ENCODE assay signal across 32 cellular contexts in the genomic region with DNA sequence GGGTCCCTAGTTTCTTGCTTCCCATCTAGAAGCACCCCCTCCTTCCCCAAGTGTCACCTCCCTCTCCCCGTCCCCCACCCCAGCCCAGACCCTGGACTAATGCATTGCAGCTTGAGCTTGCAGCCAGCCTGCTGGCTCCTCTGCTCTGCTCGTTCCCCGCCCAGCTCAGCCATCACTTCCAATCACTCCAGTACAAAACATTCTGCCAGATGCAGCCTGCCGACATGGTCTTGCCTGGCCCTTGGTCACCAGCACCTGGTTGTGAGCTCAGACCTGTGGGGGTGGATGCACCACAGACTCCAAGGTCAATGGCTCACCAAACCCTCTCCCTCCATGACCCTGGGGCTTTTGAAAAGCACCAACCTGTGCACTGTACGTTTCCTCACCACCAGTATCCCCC.
"Had no signal": no experiment of that assay in that cellular context is flagged by ENCODE, and none has a peak within 500 bp of the region (broad histone marks: within the 10 kb centered on the region; RNA-seq: fewer than 3 reads in every experiment).

No MANE protein-coding gene starts in this region.

- ATAC-seq: activated CD4-positive, CD25-positive, alpha-beta regulatory T cell treated with anti-CD3 and anti-CD28 coated beads, Interleukin-2, amount 50 U/mL, for 24 hours; activated CD8-positive, alpha-beta memory T cell treated with anti-CD3 and anti-CD28 coated beads, Interleukin-2, amount 10 ng/mL, durations not matched to agents 7 days and 5 days; activated CD8-positive, alpha-beta T cell treated with anti-CD3 and anti-CD28 coated beads, Interleukin-2, amount 10 ng/mL, durations not matched to agents 7 days and 5 days; activated naive CD8-positive, alpha-beta T cell treated with anti-CD3 and anti-CD28 coated beads, Interleukin-2, amount 50 U/mL, for 24 hours; body of pancreas; esophagus mucosa; T-cell had no signal

- FAIRE-seq: colon, frontal cortex had no signal

- H3K4me1 Mint-ChIP-seq: activated B cell treated with CpG ODN at 0.5 μM for 24 hours; activated CD8-positive, alpha-beta memory T cell treated with anti-CD3 and anti-CD28 coated beads, Interleukin-2, amount 10 ng/mL, durations not matched to agents 7 days and 5 days; activated naive CD4-positive, alpha-beta T cell treated with anti-CD3 and anti-CD28 coated beads, Interleukin-2, amount 50 U/mL, for 24 hours; activated naive CD8-positive, alpha-beta T cell treated with anti-CD3 and anti-CD28 coated beads for 36 hours; activated naive CD8-positive, alpha-beta T cell treated with anti-CD3 and anti-CD28 coated beads, Interleukin-2, amount 50 U/mL, for 24 hours; T-cell had no signal

- H3K4me3 Mint-ChIP-seq: activated B cell treated with CpG ODN at 0.5 μM for 24 hours; activated CD8-positive, alpha-beta memory T cell treated with anti-CD3 and anti-CD28 coated beads, Interleukin-2, amount 10 ng/mL, durations not matched to agents 7 days and 5 days; activated CD8-positive, alpha-beta T cell treated with anti-CD3 and anti-CD28 coated beads, Interleukin-2, amount 10 ng/mL, durations not matched to agents 7 days and 5 days; activated naive CD4-positive, alpha-beta T cell treated with anti-CD3 and anti-CD28 coated beads for 36 hours; activated naive CD4-positive, alpha-beta T cell treated with anti-CD3 and anti-CD28 coated beads, Interleukin-2, amount 50 U/mL, for 24 hours; activated naive CD8-positive, alpha-beta T cell treated with anti-CD3 and anti-CD28 coated beads for 36 hours; activated naive CD8-positive, alpha-beta T cell treated with anti-CD3 and anti-CD28 coated beads, Interleukin-2, amount 50 U/mL, for 24 hours; activated T-helper 1 cell treated with anti-CD3 and anti-CD28 coated beads, Interleukin-12 subunit alpha, Interleukin-12 subunit beta, Interleukin-2, Interleukin-4 antibody, amounts not matched to agents 30 ng/mL and 10 ng/mL and 1 ng/mL, durations not matched to agents 14 hours and 24 hours and 36 hours; T-cell; T-helper 1 cell treated with Interleukin-12 subunit alpha and Interleukin-12 subunit beta and Interleukin-4 antibody, amounts not matched to agents 30 μg/mL and 1 μg/mL, for 36 hours had no signal

- H3K27me3 ChIP-seq: adrenal gland, body of pancreas had no signal

- H3K4me3 ChIP-seq: adrenal gland, body of pancreas had no signal

- H3K4me1 ChIP-seq: adrenal gland, body of pancreas had no signal

- H3K27ac Mint-ChIP-seq: activated B cell treated with CpG ODN at 0.5 μM for 24 hours; activated CD8-positive, alpha-beta memory T cell treated with anti-CD3 and anti-CD28 coated beads, Interleukin-2, amount 10 ng/mL, durations not matched to agents 7 days and 5 days; activated CD8-positive, alpha-beta T cell treated with anti-CD3 and anti-CD28 coated beads, Interleukin-2, amount 10 ng/mL, durations not matched to agents 7 days and 5 days; activated naive CD4-positive, alpha-beta T cell treated with anti-CD3 and anti-CD28 coated beads for 36 hours; activated naive CD4-positive, alpha-beta T cell treated with anti-CD3 and anti-CD28 coated beads, Interleukin-2, amount 50 U/mL, for 24 hours; activated naive CD8-positive, alpha-beta T cell treated with anti-CD3 and anti-CD28 coated beads for 36 hours; activated naive CD8-positive, alpha-beta T cell treated with anti-CD3 and anti-CD28 coated beads, Interleukin-2, amount 50 U/mL, for 24 hours; activated T-helper 1 cell treated with anti-CD3 and anti-CD28 coated beads, Interleukin-12 subunit alpha, Interleukin-12 subunit beta, Interleukin-2, Interleukin-4 antibody, amounts not matched to agents 30 ng/mL and 10 ng/mL and 1 ng/mL, durations not matched to agents 14 hours and 24 hours and 36 hours; activated T-helper 2 cell treated with anti-CD3 and anti-CD28 coated beads, Interferon-gamma antibody, Interleukin-2, Interleukin-4, amounts not matched to agents 10 μg/mL and 5 μg/mL and 100 μg/mL, durations not matched to agents 14 hours and 24 hours and 36 hours; T-cell; T-helper 1 cell treated with Interleukin-12 subunit alpha and Interleukin-12 subunit beta and Interleukin-4 antibody, amounts not matched to agents 30 μg/mL and 1 μg/mL, for 36 hours had no signal

- H3K27ac ChIP-seq: adrenal gland, body of pancreas, WERI-Rb-1 had no signal

- DNase-seq: activated B cell treated with CpG ODN at 0.5 μM for 24 hours; activated CD4-positive, alpha-beta T cell treated with anti-CD3 and anti-CD28 coated beads for 48 hours; activated CD4-positive, alpha-beta T cell treated with anti-CD3 and anti-CD28 coated beads, Interleukin-2, amount 50 U/mL, for 1 hour; activated CD4-positive, alpha-beta T cell treated with anti-CD3 and anti-CD28 coated beads, Interleukin-2, amount 50 U/mL, for 48 hours; activated CD8-positive, alpha-beta memory T cell treated with anti-CD3 and anti-CD28 coated beads, Interleukin-2, amount 10 ng/mL, durations not matched to agents 7 days and 5 days; activated CD8-positive, alpha-beta memory T cell treated with anti-CD3 and anti-CD28 coated beads, Interleukin-2, amount 50 U/mL, for 4 hours; activated CD8-positive, alpha-beta T cell treated with anti-CD3 and anti-CD28 coated beads, Interleukin-2, amount 10 ng/mL, durations not matched to agents 7 days and 5 days; activated effector memory CD4-positive, alpha-beta T cell treated with anti-CD3 and anti-CD28 coated beads, Interleukin-2, amount 50 U/mL, for 16 hours; activated naive CD4-positive, alpha-beta T cell treated with anti-CD3 and anti-CD28 coated beads for 36 hours; activated naive CD8-positive, alpha-beta T cell treated with anti-CD3 and anti-CD28 coated beads for 36 hours; activated naive CD8-positive, alpha-beta T cell treated with anti-CD3 and anti-CD28 coated beads, Interleukin-2, amount 50 U/mL, for 24 hours; activated T-cell treated with anti-CD3 and anti-CD28 coated beads, Interleukin-2, amount 50 U/mL, for 1 hour; activated T-cell treated with anti-CD3 and anti-CD28 coated beads, Interleukin-2, amount 50 U/mL, for 48 hours; adrenal gland; amygdala; aorta; body of pancreas; caudate nucleus; effector CD8-positive, alpha-beta T cell; foreskin fibroblast; head of caudate nucleus; T-cell; T1000; WERI-Rb-1 had no signal

- H3K36me3 ChIP-seq: adrenal gland, WERI-Rb-1 had no signal

- H3K9me3 ChIP-seq: adrenal gland, body of pancreas had no signal

- H3K36me3 Mint-ChIP-seq: activated CD8-positive, alpha-beta memory T cell treated with anti-CD3 and anti-CD28 coated beads, Interleukin-2, amount 10 ng/mL, durations not matched to agents 7 days and 5 days; activated naive CD4-positive, alpha-beta T cell treated with anti-CD3 and anti-CD28 coated beads, Interleukin-2, amount 50 U/mL, for 24 hours; activated naive CD8-positive, alpha-beta T cell treated with anti-CD3 and anti-CD28 coated beads for 36 hours; T-cell had no signal

- H3K9me3 Mint-ChIP-seq: activated naive CD4-positive, alpha-beta T cell treated with anti-CD3 and anti-CD28 coated beads, Interleukin-2, amount 50 U/mL, for 24 hours; activated naive CD8-positive, alpha-beta T cell treated with anti-CD3 and anti-CD28 coated beads, Interleukin-2, amount 50 U/mL, for 24 hours; activated T-helper 1 cell treated with anti-CD3 and anti-CD28 coated beads, Interleukin-12 subunit alpha, Interleukin-12 subunit beta, Interleukin-2, Interleukin-4 antibody, amounts not matched to agents 30 ng/mL and 10 ng/mL and 1 ng/mL, durations not matched to agents 14 hours and 24 hours and 36 hours; activated T-helper 2 cell treated with anti-CD3 and anti-CD28 coated beads, Interferon-gamma antibody, Interleukin-2, Interleukin-4, amounts not matched to agents 10 μg/mL and 5 μg/mL and 100 μg/mL, durations not matched to agents 14 hours and 24 hours and 36 hours; T-helper 1 cell treated with Interleukin-12 subunit alpha and Interleukin-12 subunit beta and Interleukin-4 antibody, amounts not matched to agents 30 μg/mL and 1 μg/mL, for 36 hours had no signal
